1 cellular context compared by ENCODE assay signal in the genomic region with DNA sequence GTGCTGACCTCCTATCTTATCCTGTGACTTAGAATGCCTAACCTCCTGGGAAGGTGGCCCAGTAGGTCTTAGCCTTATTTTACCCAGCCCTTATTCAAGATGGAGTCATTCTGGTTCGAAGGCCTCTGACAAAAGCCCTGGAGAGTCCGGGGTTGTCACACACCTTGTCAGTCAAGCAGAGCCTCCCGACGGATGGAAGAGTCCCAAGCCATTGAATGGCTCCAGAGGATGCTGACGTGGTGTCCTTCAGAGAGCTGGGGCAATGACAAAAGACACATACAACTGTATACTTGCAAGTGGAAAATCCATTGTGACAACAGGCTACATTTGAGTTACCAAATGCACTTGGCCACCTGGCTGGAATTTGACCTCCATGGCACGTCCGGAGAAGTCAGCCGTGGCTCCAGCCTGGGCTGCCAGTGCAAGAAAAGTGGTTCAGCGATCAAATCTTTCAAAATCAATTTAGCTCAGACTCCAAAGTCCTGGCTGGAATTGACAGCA.
A peak's percentile ranks its signal among the peaks of the same experiment; 100 is the strongest.
TF ChIP-seq lines count a peak whose summit lies in the region.

No MANE protein-coding gene starts in this region.

TF ChIP-seq in HepG2, 621 proteins besides CTCF, POLR2A, EP300 and RAD21 (continued from another document):
- TF ChIP-seq, protein P1, sequence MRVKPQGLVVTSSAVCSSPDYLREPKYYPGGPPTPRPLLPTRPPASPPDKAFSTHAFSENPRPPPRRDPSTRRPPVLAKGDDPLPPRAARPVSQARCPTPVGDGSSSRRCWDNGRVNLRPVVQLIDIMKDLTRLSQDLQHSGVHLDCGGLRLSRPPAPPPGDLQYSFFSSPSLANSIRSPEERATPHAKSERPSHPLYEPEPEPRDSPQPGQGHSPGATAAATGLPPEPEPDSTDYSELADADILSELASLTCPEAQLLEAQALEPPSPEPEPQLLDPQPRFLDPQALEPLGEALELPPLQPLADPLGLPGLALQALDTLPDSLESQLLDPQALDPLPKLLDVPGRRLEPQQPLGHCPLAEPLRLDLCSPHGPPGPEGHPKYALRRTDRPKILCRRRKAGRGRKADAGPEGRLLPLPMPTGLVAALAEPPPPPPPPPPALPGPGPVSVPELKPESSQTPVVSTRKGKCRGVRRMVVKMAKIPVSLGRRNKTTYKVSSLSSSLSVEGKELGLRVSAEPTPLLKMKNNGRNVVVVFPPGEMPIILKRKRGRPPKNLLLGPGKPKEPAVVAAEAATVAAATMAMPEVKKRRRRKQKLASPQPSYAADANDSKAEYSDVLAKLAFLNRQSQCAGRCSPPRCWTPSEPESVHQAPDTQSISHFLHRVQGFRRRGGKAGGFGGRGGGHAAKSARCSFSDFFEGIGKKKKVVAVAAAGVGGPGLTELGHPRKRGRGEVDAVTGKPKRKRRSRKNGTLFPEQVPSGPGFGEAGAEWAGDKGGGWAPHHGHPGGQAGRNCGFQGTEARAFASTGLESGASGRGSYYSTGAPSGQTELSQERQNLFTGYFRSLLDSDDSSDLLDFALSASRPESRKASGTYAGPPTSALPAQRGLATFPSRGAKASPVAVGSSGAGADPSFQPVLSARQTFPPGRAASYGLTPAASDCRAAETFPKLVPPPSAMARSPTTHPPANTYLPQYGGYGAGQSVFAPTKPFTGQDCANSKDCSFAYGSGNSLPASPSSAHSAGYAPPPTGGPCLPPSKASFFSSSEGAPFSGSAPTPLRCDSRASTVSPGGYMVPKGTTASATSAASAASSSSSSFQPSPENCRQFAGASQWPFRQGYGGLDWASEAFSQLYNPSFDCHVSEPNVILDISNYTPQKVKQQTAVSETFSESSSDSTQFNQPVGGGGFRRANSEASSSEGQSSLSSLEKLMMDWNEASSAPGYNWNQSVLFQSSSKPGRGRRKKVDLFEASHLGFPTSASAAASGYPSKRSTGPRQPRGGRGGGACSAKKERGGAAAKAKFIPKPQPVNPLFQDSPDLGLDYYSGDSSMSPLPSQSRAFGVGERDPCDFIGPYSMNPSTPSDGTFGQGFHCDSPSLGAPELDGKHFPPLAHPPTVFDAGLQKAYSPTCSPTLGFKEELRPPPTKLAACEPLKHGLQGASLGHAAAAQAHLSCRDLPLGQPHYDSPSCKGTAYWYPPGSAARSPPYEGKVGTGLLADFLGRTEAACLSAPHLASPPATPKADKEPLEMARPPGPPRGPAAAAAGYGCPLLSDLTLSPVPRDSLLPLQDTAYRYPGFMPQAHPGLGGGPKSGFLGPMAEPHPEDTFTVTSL (CRISPR knock-in tag; IDR thresholded peaks at IDR 0.05; ENCODE audit: borderline replicate concordance) = peak; percentile 78
- TF ChIP-seq RFX3 (CRISPR knock-in tag; IDR thresholded peaks at IDR 0.05) = no peak
- TF ChIP-seq, protein P2, sequence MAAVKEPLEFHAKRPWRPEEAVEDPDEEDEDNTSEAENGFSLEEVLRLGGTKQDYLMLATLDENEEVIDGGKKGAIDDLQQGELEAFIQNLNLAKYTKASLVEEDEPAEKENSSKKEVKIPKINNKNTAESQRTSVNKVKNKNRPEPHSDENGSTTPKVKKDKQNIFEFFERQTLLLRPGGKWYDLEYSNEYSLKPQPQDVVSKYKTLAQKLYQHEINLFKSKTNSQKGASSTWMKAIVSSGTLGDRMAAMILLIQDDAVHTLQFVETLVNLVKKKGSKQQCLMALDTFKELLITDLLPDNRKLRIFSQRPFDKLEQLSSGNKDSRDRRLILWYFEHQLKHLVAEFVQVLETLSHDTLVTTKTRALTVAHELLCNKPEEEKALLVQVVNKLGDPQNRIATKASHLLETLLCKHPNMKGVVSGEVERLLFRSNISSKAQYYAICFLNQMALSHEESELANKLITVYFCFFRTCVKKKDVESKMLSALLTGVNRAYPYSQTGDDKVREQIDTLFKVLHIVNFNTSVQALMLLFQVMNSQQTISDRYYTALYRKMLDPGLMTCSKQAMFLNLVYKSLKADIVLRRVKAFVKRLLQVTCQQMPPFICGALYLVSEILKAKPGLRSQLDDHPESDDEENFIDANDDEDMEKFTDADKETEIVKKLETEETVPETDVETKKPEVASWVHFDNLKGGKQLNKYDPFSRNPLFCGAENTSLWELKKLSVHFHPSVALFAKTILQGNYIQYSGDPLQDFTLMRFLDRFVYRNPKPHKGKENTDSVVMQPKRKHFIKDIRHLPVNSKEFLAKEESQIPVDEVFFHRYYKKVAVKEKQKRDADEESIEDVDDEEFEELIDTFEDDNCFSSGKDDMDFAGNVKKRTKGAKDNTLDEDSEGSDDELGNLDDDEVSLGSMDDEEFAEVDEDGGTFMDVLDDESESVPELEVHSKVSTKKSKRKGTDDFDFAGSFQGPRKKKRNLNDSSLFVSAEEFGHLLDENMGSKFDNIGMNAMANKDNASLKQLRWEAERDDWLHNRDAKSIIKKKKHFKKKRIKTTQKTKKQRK (IDR thresholded peaks at IDR 0.05; ENCODE audit: low read length) = no peak
- TF ChIP-seq ZNF878 (CRISPR knock-in tag; IDR thresholded peaks at IDR 0.05) = no peak
- 0 out of 2 replicates have a peak, but pooled peaks have one; percentile 23 for TF ChIP-seq ISL2 (CRISPR knock-in tag; IDR thresholded peaks at IDR 0.05)
- TF ChIP-seq ZMYM2 (CRISPR knock-in tag; IDR thresholded peaks at IDR 0.05) = no peak
- no peak for TF ChIP-seq PHF20 (CRISPR knock-in tag; IDR thresholded peaks at IDR 0.05)
- no peak for TF ChIP-seq ZSCAN20 (CRISPR knock-in tag; IDR thresholded peaks at IDR 0.05; ENCODE audit: borderline replicate concordance)
- no peak for TF ChIP-seq NFKB2 (CRISPR knock-in tag; IDR thresholded peaks at IDR 0.05; ENCODE audit: borderline replicate concordance)
- TF ChIP-seq, protein P3, sequence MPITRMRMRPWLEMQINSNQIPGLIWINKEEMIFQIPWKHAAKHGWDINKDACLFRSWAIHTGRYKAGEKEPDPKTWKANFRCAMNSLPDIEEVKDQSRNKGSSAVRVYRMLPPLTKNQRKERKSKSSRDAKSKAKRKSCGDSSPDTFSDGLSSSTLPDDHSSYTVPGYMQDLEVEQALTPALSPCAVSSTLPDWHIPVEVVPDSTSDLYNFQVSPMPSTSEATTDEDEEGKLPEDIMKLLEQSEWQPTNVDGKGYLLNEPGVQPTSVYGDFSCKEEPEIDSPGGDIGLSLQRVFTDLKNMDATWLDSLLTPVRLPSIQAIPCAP (CRISPR knock-in tag; IDR thresholded peaks at IDR 0.05; ENCODE audit: low read depth) = no peak
- TF ChIP-seq, protein P4, sequence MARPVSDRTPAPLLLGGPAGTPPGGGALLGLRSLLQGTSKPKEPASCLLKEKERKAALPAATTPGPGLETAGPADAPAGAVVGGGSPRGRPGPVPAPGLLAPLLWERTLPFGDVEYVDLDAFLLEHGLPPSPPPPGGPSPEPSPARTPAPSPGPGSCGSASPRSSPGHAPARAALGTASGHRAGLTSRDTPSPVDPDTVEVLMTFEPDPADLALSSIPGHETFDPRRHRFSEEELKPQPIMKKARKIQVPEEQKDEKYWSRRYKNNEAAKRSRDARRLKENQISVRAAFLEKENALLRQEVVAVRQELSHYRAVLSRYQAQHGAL (CRISPR knock-in tag; IDR thresholded peaks at IDR 0.05; ENCODE audit: not compliant biosample characterization) = no peak
- TF ChIP-seq ZNF451 (CRISPR knock-in tag; IDR thresholded peaks at IDR 0.05) = no peak
- TF ChIP-seq ZNF615 (CRISPR knock-in tag; IDR thresholded peaks at IDR 0.05; ENCODE audit: borderline replicate concordance) = no peak
- no peak for TF ChIP-seq DMAP1 (CRISPR knock-in tag; IDR thresholded peaks at IDR 0.05)
- TF ChIP-seq, protein P5, sequence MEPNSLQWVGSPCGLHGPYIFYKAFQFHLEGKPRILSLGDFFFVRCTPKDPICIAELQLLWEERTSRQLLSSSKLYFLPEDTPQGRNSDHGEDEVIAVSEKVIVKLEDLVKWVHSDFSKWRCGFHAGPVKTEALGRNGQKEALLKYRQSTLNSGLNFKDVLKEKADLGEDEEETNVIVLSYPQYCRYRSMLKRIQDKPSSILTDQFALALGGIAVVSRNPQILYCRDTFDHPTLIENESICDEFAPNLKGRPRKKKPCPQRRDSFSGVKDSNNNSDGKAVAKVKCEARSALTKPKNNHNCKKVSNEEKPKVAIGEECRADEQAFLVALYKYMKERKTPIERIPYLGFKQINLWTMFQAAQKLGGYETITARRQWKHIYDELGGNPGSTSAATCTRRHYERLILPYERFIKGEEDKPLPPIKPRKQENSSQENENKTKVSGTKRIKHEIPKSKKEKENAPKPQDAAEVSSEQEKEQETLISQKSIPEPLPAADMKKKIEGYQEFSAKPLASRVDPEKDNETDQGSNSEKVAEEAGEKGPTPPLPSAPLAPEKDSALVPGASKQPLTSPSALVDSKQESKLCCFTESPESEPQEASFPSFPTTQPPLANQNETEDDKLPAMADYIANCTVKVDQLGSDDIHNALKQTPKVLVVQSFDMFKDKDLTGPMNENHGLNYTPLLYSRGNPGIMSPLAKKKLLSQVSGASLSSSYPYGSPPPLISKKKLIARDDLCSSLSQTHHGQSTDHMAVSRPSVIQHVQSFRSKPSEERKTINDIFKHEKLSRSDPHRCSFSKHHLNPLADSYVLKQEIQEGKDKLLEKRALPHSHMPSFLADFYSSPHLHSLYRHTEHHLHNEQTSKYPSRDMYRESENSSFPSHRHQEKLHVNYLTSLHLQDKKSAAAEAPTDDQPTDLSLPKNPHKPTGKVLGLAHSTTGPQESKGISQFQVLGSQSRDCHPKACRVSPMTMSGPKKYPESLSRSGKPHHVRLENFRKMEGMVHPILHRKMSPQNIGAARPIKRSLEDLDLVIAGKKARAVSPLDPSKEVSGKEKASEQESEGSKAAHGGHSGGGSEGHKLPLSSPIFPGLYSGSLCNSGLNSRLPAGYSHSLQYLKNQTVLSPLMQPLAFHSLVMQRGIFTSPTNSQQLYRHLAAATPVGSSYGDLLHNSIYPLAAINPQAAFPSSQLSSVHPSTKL (CRISPR knock-in tag; IDR thresholded peaks at IDR 0.05) = peak; percentile 51; the same call in 1 of the 2 replicates
- TF ChIP-seq NFYB (CRISPR knock-in tag; IDR thresholded peaks at IDR 0.05) = no peak
- TF ChIP-seq NCOA1 (CRISPR knock-in tag; IDR thresholded peaks at IDR 0.05) = no peak
- TF ChIP-seq SOX5 (CRISPR knock-in tag; IDR thresholded peaks at IDR 0.05; ENCODE audit: borderline replicate concordance) = peak; percentile 39; the same call in 1 of the 2 replicates
- peak; percentile 50; the same call in 1 of the 2 replicates for TF ChIP-seq RARA (CRISPR knock-in tag; IDR thresholded peaks at IDR 0.05)
TF ChIP-seq in HepG2: peak in this region for 29.
